8 cellular contexts compared by ENCODE assay signal in the genomic region with DNA sequence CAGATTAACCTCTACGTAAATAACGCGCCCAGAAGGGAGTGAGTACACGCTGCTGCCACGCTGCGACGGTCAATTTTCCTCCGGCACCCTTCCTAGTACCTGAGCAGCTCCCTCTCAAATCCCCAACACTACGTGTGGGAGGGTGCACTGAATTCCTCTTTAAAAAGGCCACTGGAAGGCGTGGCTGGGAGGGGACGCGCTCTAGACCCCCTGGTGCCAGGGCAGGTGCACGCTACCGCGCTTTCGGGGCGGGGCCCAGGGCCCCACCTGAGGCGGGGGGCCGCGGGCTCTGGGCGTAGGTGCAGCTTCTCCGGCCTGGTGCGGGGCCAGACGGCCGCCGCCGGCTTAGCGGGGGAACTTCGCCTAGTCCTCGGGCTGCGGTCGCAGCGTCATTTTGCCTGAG. TPM values are rescaled to one million over a fixed set of nuclear protein-coding genes. Genes with fewer than 3 reads are reported as not detected.
DNase-seq lines count a peak whose midpoint lies in the region; ATAC-seq, FAIRE-seq and TF ChIP-seq lines count a peak whose summit lies in the region.

No MANE protein-coding gene starts in this region.

- POLR2A ChIA-PET in MCF 10A (lab: Yijun Ruan, JAX): interaction anchor here (1.0 to 19.7 kb wide), 10 partner anchors 8 to 472 kb away, joined by 3 to 586 read pairs (median 36); partner anchors contain the start of gene NDUFV2

- H3K27ac ChIP-seq in keratinocyte (ENCODE audit: control insufficient read depth, insufficient read depth, low read length): peak overlapping the region; percentile 96
- peak overlapping the region; percentile 84 for H3K27ac ChIP-seq in stomach smooth muscle (ENCODE audit: low read length)

- H3K27me3 ChIP-seq in keratinocyte (ENCODE audit: control insufficient read depth, extremely low read depth, insufficient read depth, low read length): no peaks in the 10 kb centered on the region
- H3K27me3 ChIP-seq in stomach smooth muscle (ENCODE audit: control insufficient read depth in 1 of 2, insufficient read depth in 2 of 2, low read length in 2 of 2): no peaks in the 10 kb centered on the region

- intact Hi-C loops in MCF 10A (cut with micrococcal nuclease): loop anchor here (1.0 kb wide), 1 partner anchor 34 kb away; the partner anchor contains the start of gene NDUFV2

- H3K27me3 Mint-ChIP-seq in MCF 10A (ENCODE audit: insufficient read depth, unreplicated experiment): no peaks in the 10 kb centered on the region

- CTCF ChIA-PET in MCF 10A (lab: Yijun Ruan, JAX): interaction anchor here (1.4 kb wide), 1 partner anchor 62 kb away, joined by 8 read pairs; no protein-coding TSS in a partner anchor

- TF ChIP-seq CTCF in MCF 10A (IDR thresholded peaks at IDR 0.05; ENCODE audit: unreplicated experiment): no peak
- TF ChIP-seq CTCF in keratinocyte (optimal IDR thresholded peaks at IDR 0.05 in 1 of 3, IDR thresholded peaks at IDR 0.05 in 1 of 3, conservative IDR thresholded peaks at IDR 0.05 in 1 of 3; ENCODE audit: extremely low read depth in 1 of 3, insufficient read depth in 2 of 3, low read length in 3 of 3): no peak

- H3K36me3 ChIP-seq in keratinocyte (ENCODE audit: control insufficient read depth in 2 of 2, extremely low read depth in 1 of 2, insufficient read depth in 2 of 2, low read length in 2 of 2): peaks cover 2 to 6% of the 10 kb centered on the region in 2 experiments
- peaks cover 5 to 7% of the 10 kb centered on the region in 2 donors for H3K36me3 ChIP-seq in stomach smooth muscle (ENCODE audit: control insufficient read depth in 2 of 2, insufficient read depth in 2 of 2, low read length in 2 of 2)

- H2AFZ ChIP-seq in keratinocyte (ENCODE audit: control insufficient read depth, low read length): peak overlapping the region; percentile 87

- peaks cover 59% of the 10 kb centered on the region for H3K36me3 Mint-ChIP-seq in MCF 10A (ENCODE audit: insufficient read depth, unreplicated experiment)

- no TSS peak for BruUV-seq in MCF 10A (replicated peaks; lab: Mats Ljungman, UMichigan)

- ATAC-seq in GM19351 (IDR thresholded peaks at IDR 0.05; ENCODE audit: unreplicated experiment): peak; percentile 14
- ATAC-seq in HG03354 (IDR thresholded peaks at IDR 0.05; ENCODE audit: poor library complexity, severe bottlenecking, unreplicated experiment): peak; percentile 26

- no peaks in the 10 kb centered on the region for H3K9me1 ChIP-seq in keratinocyte (ENCODE audit: control insufficient read depth, extremely low read depth, insufficient read depth, low read length)

- dilution Hi-C loops in keratinocyte (cut with MboI; ENCODE audit: extremely low pct_ligation_motif_present, low sequenced_read_pairs): no loop called here

- H3K4me3 Mint-ChIP-seq in MCF 10A (ENCODE audit: unreplicated experiment): peak overlapping the region; percentile 90

- no peak for FAIRE-seq in keratinocyte (lab: Jason Lieb, UNC)

- H3K9me3 Mint-ChIP-seq in MCF 10A (ENCODE audit: unreplicated experiment): no peaks in the 10 kb centered on the region

- peak overlapping the region; percentile 94 for H3K27ac Mint-ChIP-seq in MCF 10A (ENCODE audit: low read depth, unreplicated experiment)

- no peaks in the 10 kb centered on the region for H3K9me3 ChIP-seq in keratinocyte (ENCODE audit: control insufficient read depth, low read depth, low read length)
- no peaks in the 10 kb centered on the region for H3K9me3 ChIP-seq in stomach smooth muscle (ENCODE audit: control insufficient read depth in 2 of 2, low read length in 2 of 2)

- H3K4me3 ChIP-seq in keratinocyte (ENCODE audit: control insufficient read depth in 2 of 3, extremely low read depth in 1 of 3, insufficient read depth in 2 of 3, low read depth in 1 of 3, low read length in 3 of 3) (peak overlapping the region; percentile 66 to 82 (median 77)), stomach smooth muscle (ENCODE audit: low read length in 2 of 2) (peak overlapping the region; percentile 73 to 93)

- peak overlapping the region; percentile 75 for H3K4me2 ChIP-seq in keratinocyte (ENCODE audit: control insufficient read depth, extremely low read depth, insufficient read depth, low read depth, low read length)

- peak; percentile 84 for DNase-seq in DMS 273 (lab: John Stamatoyannopoulos, UW; ENCODE audit: unreplicated experiment)
- peak; percentile 60 for DNase-seq in NCI-H526 treated with DMSO at 0.1 percent for 48 hours (lab: John Stamatoyannopoulos, UW)
- DNase-seq in MCF 10A (ENCODE audit: unreplicated experiment): peak; percentile 44
- no peak for DNase-seq in keratinocyte (ENCODE audit: low read depth, low spot score)
- DNase-seq in stimulated activated CD4-positive, alpha-beta T cell treated with anti-CD3 and anti-CD28 coated beads, Interleukin-4, amount 100 ng/mL, for 1 hour: no peak

- H3K79me2 ChIP-seq in keratinocyte (ENCODE audit: control insufficient read depth, insufficient read depth, low read length): peaks cover 28% of the 10 kb centered on the region

- peaks cover 26% of the 10 kb centered on the region for H3K4me1 Mint-ChIP-seq in MCF 10A (ENCODE audit: insufficient read depth, unreplicated experiment)

- H4K20me1 ChIP-seq in keratinocyte (ENCODE audit: control insufficient read depth, extremely low read depth, insufficient read depth, low read length): no peaks in the 10 kb centered on the region

- H3K9ac ChIP-seq in keratinocyte (ENCODE audit: control insufficient read depth, extremely low read depth, insufficient read depth, low read length) (peak overlapping the region; percentile 96), stomach smooth muscle (ENCODE audit: low read length in 2 of 2) (peak overlapping the region; percentile 74 to 81)

- H3K4me1 ChIP-seq in keratinocyte (ENCODE audit: control insufficient read depth, extremely low read depth, insufficient read depth, low read length) (peaks cover 22% of the 10 kb centered on the region), stomach smooth muscle (ENCODE audit: control insufficient read depth, insufficient read depth, low read length) (peaks cover 6% of the 10 kb centered on the region)

RNA-seq across cellular contexts. Expression of gene ANKRD12, which starts 0.7 kb away (rescaled TPM):
- 25.3 and 36.7 TPM in 2 replicates for total RNA-seq in MCF 10A (2022)
- 2.6 to 8.0 TPM (median 4.9 TPM) in 3 replicates for polyA plus RNA-seq in keratinocyte
- 160 TPM for polyA plus RNA-seq in keratinocyte (2011; ENCODE audit: low read depth)
- 2.0 and 3.8 TPM in 2 replicates for polyA plus RNA-seq in keratinocyte (2011; cell fraction: cytosol; rRNA removed)
- 7.0 and 9.0 TPM in 2 replicates for polyA plus RNA-seq in keratinocyte (2011; cell fraction: nucleus; rRNA removed)
- polyA plus RNA-seq in keratinocyte (2012; ENCODE audit: low replicate concordance): 12.7 and 21.4 TPM in 2 replicates
- 3.0 to 39.0 TPM (median 12.0 TPM) in 3 replicates for polyA minus RNA-seq in keratinocyte
- polyA minus RNA-seq in keratinocyte (2011; cell fraction: cytosol; rRNA and poly(A)+ RNA removed): 11.3 TPM
- polyA minus RNA-seq in keratinocyte (2011; cell fraction: nucleus; rRNA and poly(A)+ RNA removed): 10.2 and 29.2 TPM in 2 replicates

RNA-seq across cellular contexts. Expression of gene NDUFV2, which starts 33.4 kb away (rescaled TPM):
- total RNA-seq in MCF 10A (2022): 192 and 202 TPM in 2 replicates
- polyA plus RNA-seq in keratinocyte: 107 to 202 TPM (median 125 TPM) in 3 replicates
- polyA plus RNA-seq in keratinocyte (2011; ENCODE audit: low read depth): 40.2 TPM
- 106 and 185 TPM in 2 replicates for polyA plus RNA-seq in keratinocyte (2011; cell fraction: cytosol; rRNA removed)
- polyA plus RNA-seq in keratinocyte (2011; cell fraction: nucleus; rRNA removed): 67.0 and 74.2 TPM in 2 replicates
- 100 and 142 TPM in 2 replicates for polyA plus RNA-seq in keratinocyte (2012; ENCODE audit: low replicate concordance)
- polyA minus RNA-seq in keratinocyte: 13.4 to 56.9 TPM (median 38.3 TPM) in 3 replicates
- 20.5 TPM for polyA minus RNA-seq in keratinocyte (2011; cell fraction: cytosol; rRNA and poly(A)+ RNA removed)
- polyA minus RNA-seq in keratinocyte (2011; cell fraction: nucleus; rRNA and poly(A)+ RNA removed): 23.6 and 35.1 TPM in 2 replicates

Comparison
In these comparisons a context has a peak if more than half of its experiments do, and no peak if none do; other contexts are left out.
1. DNase-seq: peak in DMS 273 (single experiment), NCI-H526 treated with DMSO at 0.1 percent for 48 hours (single experiment) and MCF 10A (single experiment); none in keratinocyte (single experiment) and stimulated activated CD4-positive, alpha-beta T cell treated with anti-CD3 and anti-CD28 coated beads, Interleukin-4, amount 100 ng/mL, for 1 hour (single experiment).